Comparison of ENCODE assay signal across 1 cellular context in genomic region chr7:16561943-16562342, GRCh38.
TF ChIP-seq lines count a peak whose summit lies in the region.

No MANE protein-coding gene starts in this region.

TF ChIP-seq in GM23338, 12 proteins besides CTCF, POLR2A, EP300 and RAD21 (continued from another document):
- 0 out of 2 replicates have a peak, but pooled peaks have one; percentile 55 for TF ChIP-seq ZNF462 (CRISPR knock-in tag; IDR thresholded peaks at IDR 0.05)
